In genomic region chr13:79973533-79973963, GRCh38 we compare ENCODE assay signal across 8 cellular contexts.
DNase-seq lines count a peak whose midpoint lies in the region; ATAC-seq lines count a peak whose summit lies in the region.

No MANE protein-coding gene starts in this region.

- peak; percentile 94 for ATAC-seq in HG02798 (IDR thresholded peaks at IDR 0.05; ENCODE audit: poor library complexity, unreplicated experiment)
- ATAC-seq in left ventricle myocardium superior = peak; percentile 79

- intact Hi-C loops in left ventricle myocardium superior (cut with micrococcal nuclease) = no loop called here

- DNase-seq in NCI-H748 (lab: John Stamatoyannopoulos, UW; ENCODE audit: unreplicated experiment) = peak; percentile 39
- no peak for DNase-seq in NCI-H748 treated with DMSO at 0.1 percent for 48 hours (lab: John Stamatoyannopoulos, UW)
- peak; percentile 88 for DNase-seq in OCI-M1 (lab: John Stamatoyannopoulos, UW)
- DNase-seq in left ventricle myocardium superior = peak; percentile 41
- DNase-seq in globus pallidus (ENCODE audit: low spot score) = no peak
- no peak for DNase-seq in cerebellar cortex (ENCODE audit: low spot score)
- no peak for DNase-seq in NOMO-1 treated with DMSO at 0.1 percent for 48 hours (lab: John Stamatoyannopoulos, UW; ENCODE audit: unreplicated experiment)

Comparison
In these comparisons a context has a peak if more than half of its experiments do, and no peak if none do; other contexts are left out.
1. DNase-seq: peak in NCI-H748 (single experiment), OCI-M1 (single experiment) and left ventricle myocardium superior (single experiment); none in NCI-H748 treated with DMSO at 0.1 percent for 48 hours (single experiment), globus pallidus (single experiment), cerebellar cortex (single experiment) and NOMO-1 treated with DMSO at 0.1 percent for 48 hours (single experiment).